In the genomic region with DNA sequence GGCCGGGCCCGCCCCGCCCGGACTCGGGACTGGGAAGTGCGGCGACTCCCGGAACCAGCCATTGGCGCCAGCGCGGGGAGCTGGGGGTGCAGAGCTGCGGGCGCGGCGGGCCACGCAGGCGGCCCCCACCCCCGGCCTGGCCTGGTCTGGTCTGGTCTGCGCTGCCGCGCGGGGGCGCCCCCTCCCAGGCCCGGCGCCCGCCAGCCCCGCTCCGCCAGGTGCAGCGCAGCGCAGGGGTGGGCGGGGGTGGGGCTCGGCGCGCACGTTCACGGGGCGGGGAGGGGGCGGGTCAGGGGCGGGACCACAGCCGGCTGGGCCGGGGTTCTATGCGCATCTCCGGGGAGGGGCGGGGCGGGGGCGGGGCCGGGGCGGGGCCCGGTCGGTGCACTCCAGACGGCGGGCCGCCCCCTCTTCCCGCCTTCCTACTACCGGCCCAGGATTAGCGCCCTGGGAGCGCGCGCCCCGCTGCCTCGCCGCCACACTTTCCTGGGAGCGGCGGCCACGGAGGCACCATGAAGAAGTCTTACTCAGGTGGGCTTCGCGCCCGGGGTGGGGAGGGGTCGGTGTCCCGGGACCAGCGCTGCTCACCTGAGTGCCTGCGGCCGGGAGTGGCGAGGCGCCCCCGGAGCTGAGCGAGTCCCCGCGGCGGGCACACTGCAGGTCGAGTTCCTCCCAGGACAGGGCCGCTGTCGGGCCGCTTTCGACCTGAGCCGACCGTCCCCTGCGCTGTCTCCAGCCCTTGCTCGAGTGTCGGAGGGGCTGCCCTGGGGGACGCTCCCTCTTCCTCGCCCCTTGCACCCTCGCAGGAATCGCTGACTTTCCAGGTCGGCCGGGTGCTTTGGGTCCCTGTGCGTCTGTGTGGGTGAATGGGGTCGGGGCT, we compare ENCODE assay signal across 8 cellular contexts.
A peak's percentile ranks its signal among the peaks of the same experiment; 100 is the strongest.
DNase-seq lines count a peak whose midpoint lies in the region; ATAC-seq lines count a peak whose summit lies in the region.

No MANE protein-coding gene starts in this region.

- peaks cover 9% of the 10 kb centered on the region for H3K4me1 ChIP-seq in ectodermal cell (ENCODE audit: control insufficient read depth, insufficient read depth, low read length)
- H3K4me1 ChIP-seq in mononuclear cell (ENCODE audit: insufficient read depth, low read length): peaks cover 36% of the 10 kb centered on the region

- H3K27me3 ChIP-seq in ectodermal cell (ENCODE audit: control insufficient read depth, insufficient read depth, low read length, poor library complexity, severe bottlenecking): peaks cover 47% of the 10 kb centered on the region
- peaks cover 16% of the 10 kb centered on the region for H3K27me3 ChIP-seq in mononuclear cell (ENCODE audit: insufficient read depth, low read length)

- ATAC-seq in GM18498 (IDR thresholded peaks at IDR 0.05; ENCODE audit: unreplicated experiment) (peak; percentile 77), HG02759 (IDR thresholded peaks at IDR 0.05; ENCODE audit: unreplicated experiment) (peak; percentile 81)

- H3K4me3 ChIP-seq in ectodermal cell (ENCODE audit: insufficient read depth, low read depth, low read length) (peak overlapping the region; percentile 41), mononuclear cell (ENCODE audit: low read length) (peak overlapping the region; percentile 23)

- H3K36me3 ChIP-seq in ectodermal cell (ENCODE audit: control insufficient read depth, insufficient read depth, low read length): no peaks in the 10 kb centered on the region

- 0% methylated on average over 98 of the region's 98 CpGs for WGBS in ectodermal cell, 2 experiments

- no peak overlapping the region for H3K27ac ChIP-seq in ectodermal cell (ENCODE audit: insufficient read depth, low read depth, low read length, poor library complexity, severe bottlenecking)

- DNase-seq in NCI-H2196 (lab: John Stamatoyannopoulos, UW; ENCODE audit: unreplicated experiment) (peak; percentile 89), A172 (ENCODE audit: low spot score) (no peak)
- DNase-seq in activated CD4-positive, alpha-beta T cell treated with anti-CD3 and anti-CD28 coated beads, Interleukin-2, amount 50 U/mL, for 4 hours: peak; percentile 38 to 49
- peak; percentile 18 to 27 for DNase-seq in stimulated activated CD8-positive, alpha-beta memory T cell treated with anti-CD3 and anti-CD28 coated beads, Interleukin-7, amount 100 ng/mL, for 48 hours (ENCODE audit: extremely low read depth in 1 of 2, low read depth in 1 of 2)

- H3K9me3 ChIP-seq in ectodermal cell (ENCODE audit: control insufficient read depth, low read length): no peaks in the 10 kb centered on the region
- no peaks in the 10 kb centered on the region for H3K9me3 ChIP-seq in mononuclear cell (ENCODE audit: low read depth, low read length)
